9 cellular contexts compared by ENCODE assay signal in the genomic region with DNA sequence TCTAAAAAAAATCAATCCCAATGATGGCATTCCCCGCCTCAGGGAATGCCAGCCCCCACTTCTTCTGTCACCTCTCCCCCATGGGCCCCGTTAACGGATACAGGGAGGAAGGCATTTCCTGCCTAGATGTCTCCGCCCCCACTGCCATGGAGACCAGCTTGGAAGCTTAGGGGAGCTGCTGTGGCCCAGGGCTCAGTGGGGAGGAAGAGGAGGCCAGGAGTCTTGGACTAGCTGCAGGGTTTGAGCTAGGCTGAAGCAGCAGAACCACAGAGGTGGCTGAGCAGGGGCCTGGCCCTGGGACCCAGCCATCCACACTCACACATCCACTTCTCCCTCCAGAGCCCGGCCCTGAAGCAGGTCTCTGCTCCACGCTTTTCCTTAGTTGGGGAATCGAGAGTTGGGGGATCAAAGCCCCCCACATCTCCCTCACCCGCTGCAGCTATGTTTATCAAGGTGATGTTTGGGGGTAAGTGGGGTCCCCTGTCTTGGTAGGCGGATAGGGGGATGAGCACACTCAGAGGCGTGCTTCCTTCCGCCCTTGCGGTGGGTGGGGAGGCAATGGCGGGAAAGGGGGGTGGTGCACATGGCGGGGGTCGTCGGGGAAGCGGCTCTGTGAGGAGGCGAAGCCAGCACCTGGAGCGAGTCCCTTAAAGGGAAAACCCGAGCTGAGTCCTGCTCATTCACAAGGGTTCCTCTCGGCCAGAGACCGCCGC. TPM values are rescaled to one million over a fixed set of nuclear protein-coding genes. Genes with fewer than 3 reads are reported as not detected.
DNase-seq lines count a peak whose midpoint lies in the region; ATAC-seq, FAIRE-seq and TF ChIP-seq lines count a peak whose summit lies in the region.
"Had no signal": no experiment of that assay in that cellular context is flagged by ENCODE, and none has a peak within 500 bp of the region (broad histone marks: within the 10 kb centered on the region; RNA-seq: fewer than 3 reads in every experiment).

A gene with protein sequence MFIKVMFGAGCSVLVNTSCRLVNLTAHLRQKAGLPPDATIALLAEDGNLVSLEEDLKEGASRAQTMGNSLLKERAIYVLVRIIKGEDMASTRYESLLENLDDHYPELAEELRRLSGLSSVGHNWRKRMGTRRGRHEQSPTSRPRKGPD (plus strand): TSS at position 125 of the 713 bp plus-strand sequence. CDS start 317 bp downstream, at position 442.

- no peak for TF ChIP-seq RAD21 in GM12878 (IDR thresholded peaks at IDR 0.05; ENCODE audit: insufficient read depth, low read depth, low read length)

- peak within 1 kb of the TSS; percentile 94 for H3K4me2 ChIP-seq in GM12878 (ENCODE audit: control insufficient read depth, insufficient read depth)

- SMC1A ChIA-PET in GM12878 (lab: Charles Lee; ENCODE audit: uncharacterized antibody, unreplicated experiment): interaction anchor here (0.5 to 2.0 kb wide), 2 partner anchors 9 to 767 kb away, joined by 3 to 8 read pairs; a partner anchor contains a TSS

- no peaks in the 10 kb centered on the region for H3K9me3 Mint-ChIP-seq in CD4-positive, alpha-beta memory T cell
- H3K9me3 Mint-ChIP-seq in IgD-negative memory B cell: no peaks in the 10 kb centered on the region
- H3K9me3 Mint-ChIP-seq in nephron: no peaks in the 10 kb centered on the region

- peak within 1 kb of the TSS; percentile 2 to 82 (median 57) for H3K27ac Mint-ChIP-seq in CD4-positive, alpha-beta memory T cell
- H3K27ac Mint-ChIP-seq in IgD-negative memory B cell (peak within 1 kb of the TSS in 2 of 3 donors; percentile 43 to 71), nephron (peak within 1 kb of the TSS; percentile 33 to 81 (median 70))

- TF ChIP-seq EP300 in GM12878 (IDR thresholded peaks at IDR 0.05; ENCODE audit: borderline replicate concordance in 1 of 2, control insufficient read depth in 1 of 2, low read depth in 2 of 2, low read length in 2 of 2): no peak

- RAD21 ChIA-PET in GM12878 (lab: Charles Lee; ENCODE audit: unreplicated experiment): interaction anchor here (1.4 to 1.5 kb wide), 2 partner anchors 12 to 94 kb away, joined by 3 to 5 read pairs; a partner anchor contains a TSS

- H2AFZ ChIP-seq in GM12878 (ENCODE audit: control insufficient read depth, low read depth, low read length): peak within 1 kb of the TSS; percentile 63

- no peaks in the 10 kb centered on the region for H3K36me3 Mint-ChIP-seq in CD4-positive, alpha-beta memory T cell
- H3K36me3 Mint-ChIP-seq in IgD-negative memory B cell (peaks cover 3% of the 10 kb centered on the region), nephron (ENCODE audit: low read depth) (no peaks in the 10 kb centered on the region)

- peak within 1 kb of the TSS; percentile 61 to 82 (median 69) for H3K4me3 Mint-ChIP-seq in CD4-positive, alpha-beta memory T cell
- H3K4me3 Mint-ChIP-seq in IgD-negative memory B cell (peak within 1 kb of the TSS; percentile 65 to 89 (median 84)), nephron (peak within 1 kb of the TSS; percentile 33 to 73 (median 67))

- ATAC-seq in GM12878 (0 out of 3 replicates have a peak, but pooled peaks have one; percentile 2), HG03565 (IDR thresholded peaks at IDR 0.05; ENCODE audit: unreplicated experiment) (no peak)

- peaks cover 7% of the 10 kb centered on the region for H3K36me3 ChIP-seq in CD4-positive, alpha-beta memory T cell (ENCODE audit: insufficient read depth, low read length)
- H3K36me3 ChIP-seq in GM12878 (ENCODE audit: control insufficient read depth in 2 of 2, insufficient read depth in 2 of 2, low read length in 1 of 2): no peaks in the 10 kb centered on the region; a peak in 1 of 4 replicates

- WGBS in GM12878 (ENCODE audit: insufficient coverage, insufficient replicate concordance, low lambda C conversion rate, missing lambda C conversion rate): 27% methylated on average over 23 of the region's 23 CpGs

- BruUV-seq in GM12878 (replicated peaks; lab: Mats Ljungman, UMichigan): no TSS peak

- no peak for FAIRE-seq in GM12878 (lab: Jason Lieb, UNC)

- peak within 1 kb of the TSS in 1 of 2 donors; percentile 37 for H3K4me3 ChIP-seq in CD4-positive, alpha-beta memory T cell (ENCODE audit: low read length in 2 of 2)
- H3K4me3 ChIP-seq in GM12878: peak within 1 kb of the TSS; percentile 56; the same call in 1 of the 2 replicates

- peak in 1 of 5 donors; percentile 31 for DNase-seq in CD4-positive, alpha-beta memory T cell
- DNase-seq in GM12878 (ENCODE audit: low read depth, low spot score) (no peak), SKM-1 (lab: John Stamatoyannopoulos, UW; ENCODE audit: unreplicated experiment) (no peak), AML-193 (lab: John Stamatoyannopoulos, UW) (no peak), inferior parietal cortex (ENCODE audit: extremely low spot score) (no peak)
- DNase-seq: NCI-H2107 had no signal

- TF ChIP-seq POLR2A in GM12878 (IDR thresholded peaks at IDR 0.05; ENCODE audit: low read depth, low read length): no peak

- in situ Hi-C loops in GM12878 (cut with MboI): no loop called here

- POLR2A ChIA-PET in CD4-positive, alpha-beta memory T cell (lab: Charles Lee; ENCODE audit: partially characterized antibody): interaction anchor here (1.4 to 2.4 kb wide), 2 partner anchors 9 to 11 kb away, joined by 4 to 8 read pairs; a partner anchor contains a TSS
- POLR2A ChIA-PET in GM12878 (lab: Charles Lee): interaction anchor here (0.9 to 1.3 kb wide), 2 partner anchors 8 to 10 kb away, joined by 3 to 5 read pairs; no protein-coding TSS in a partner anchor

- peaks cover 9 to 38% (median 22%) of the 10 kb centered on the region in 4 donors for H3K4me1 Mint-ChIP-seq in CD4-positive, alpha-beta memory T cell
- H3K4me1 Mint-ChIP-seq in IgD-negative memory B cell (peaks cover 11 to 28% (median 25%) of the 10 kb centered on the region in 3 donors), nephron (peaks cover 21% of the 10 kb centered on the region)

- no peaks in the 10 kb centered on the region for H3K27me3 ChIP-seq in CD4-positive, alpha-beta memory T cell (ENCODE audit: insufficient read depth, low read length)
- no peaks in the 10 kb centered on the region for H3K27me3 ChIP-seq in GM12878 (replicated peaks in 1 of 2; ENCODE audit: control insufficient read depth in 2 of 2, insufficient read depth in 2 of 2, low read length in 1 of 2)

- no peaks in the 10 kb centered on the region for H3K27me3 Mint-ChIP-seq in CD4-positive, alpha-beta memory T cell
- H3K27me3 Mint-ChIP-seq in IgD-negative memory B cell: no peaks in the 10 kb centered on the region
- H3K27me3 Mint-ChIP-seq in nephron (ENCODE audit: low read depth): no peaks in the 10 kb centered on the region

- H3K79me2 ChIP-seq in GM12878 (ENCODE audit: control insufficient read depth, insufficient read depth, low read length): peaks cover 23% of the 10 kb centered on the region

- H3K9me3 ChIP-seq in CD4-positive, alpha-beta memory T cell (ENCODE audit: control insufficient read depth in 1 of 2, low read length in 2 of 2): no peaks in the 10 kb centered on the region
- no peaks in the 10 kb centered on the region for H3K9me3 ChIP-seq in GM12878 (replicated peaks; ENCODE audit: control insufficient read depth, insufficient read depth, low read length)

- no peak within 1 kb of the TSS for H3K27ac ChIP-seq in CD4-positive, alpha-beta memory T cell (ENCODE audit: low read depth, low read length)
- H3K27ac ChIP-seq in GM12878 (ENCODE audit: control insufficient read depth, insufficient read depth): peak within 1 kb of the TSS; percentile 32; the same call in 1 of the 2 replicates

- intact Hi-C loops in CD4-positive, alpha-beta memory T cell (cut with micrococcal nuclease): no loop called here
- intact Hi-C loops in GM12878 (cut with micrococcal nuclease; ENCODE audit: unreplicated experiment): no loop called here

- H3K9ac ChIP-seq in GM12878 (ENCODE audit: control insufficient read depth, insufficient read depth, low read length): peak within 1 kb of the TSS; percentile 10

- no peaks in the 10 kb centered on the region; the same call in 1 of the 2 replicates for H4K20me1 ChIP-seq in GM12878 (ENCODE audit: control insufficient read depth, insufficient read depth)

- H3K4me1 ChIP-seq in CD4-positive, alpha-beta memory T cell (ENCODE audit: insufficient read depth, low read length): peaks cover 32% of the 10 kb centered on the region
- peaks cover 25% of the 10 kb centered on the region for H3K4me1 ChIP-seq in GM12878 (ENCODE audit: control insufficient read depth, insufficient read depth, low read length)

- TF ChIP-seq CTCF in GM12878 (IDR thresholded peaks at IDR 0.05 in 2 of 3, conservative IDR thresholded peaks at IDR 0.05 in 1 of 3; ENCODE audit: control insufficient read depth in 2 of 3, extremely low read depth in 1 of 3, insufficient read depth in 1 of 3, low read depth in 3 of 3, low read length in 3 of 3): no peak
- no peak for TF ChIP-seq CTCF in nephron (IDR thresholded peaks at IDR 0.05; ENCODE audit: unreplicated experiment in 3 of 3)

- CTCF ChIA-PET in CD4-positive, alpha-beta memory T cell (lab: Charles Lee; ENCODE audit: partially characterized antibody): interaction anchor here (0.7 kb wide), 1 partner anchor 18 kb away, joined by 3 read pairs; no protein-coding TSS in a partner anchor
- CTCF ChIA-PET in GM12878 (lab: Yijun Ruan, JAX): interaction anchor here (0.7 to 1.1 kb wide), 3 partner anchors 9 to 84 kb away, joined by 3 to 4 read pairs (median 4); a partner anchor contains a TSS

TF ChIP-seq in GM12878, 131 proteins besides CTCF, POLR2A, EP300 and RAD21 (continues in another document):
- peak; percentile 27 for TF ChIP-seq IKZF1 (conservative IDR thresholded peaks at IDR 0.05)
- TF ChIP-seq SMAD1 (IDR thresholded peaks at IDR 0.05; ENCODE audit: low read depth, partially characterized antibody): no peak

RNA-seq across cellular contexts. Expression of the gene that starts here (rescaled TPM):
- total RNA-seq in CD4-positive, alpha-beta memory T cell: 1 to 10 TPM; 1.5 to 1.9 TPM
- polyA plus RNA-seq in CD4-positive, alpha-beta memory T cell: 1 to 10 TPM in 1 of 2 donors, under 1 TPM in 1; 0.34 to 1.2 TPM
- not detected for polyA plus RNA-seq in IgD-negative memory B cell
- total RNA-seq in GM12878 (2013; cell fraction: nucleolus; rRNA removed): 0.54 and 0.71 TPM in 2 replicates
- 0.16 and 0.40 TPM in 2 replicates for total RNA-seq in GM12878 (2014; rRNA removed)
- total RNA-seq in GM12878 (2014; rRNA removed; fragmentation: Illumina TruSeq; extraction: Trizol): not detected in 2 replicates
- total RNA-seq in GM12878 (2021): 0.40 TPM in 1 of 2 replicates, not detected in the other
- polyA plus RNA-seq in GM12878 (2011; ENCODE audit: low read depth): 0.75 TPM
- 0.05 TPM in 1 of 2 replicates, not detected in the other for polyA plus RNA-seq in GM12878 (2011; rRNA removed)
- 0.07 and 0.13 TPM in 2 replicates for polyA plus RNA-seq in GM12878 (2011; cell fraction: cytosol; rRNA removed)
- 0.26 and 0.58 TPM in 2 replicates for polyA plus RNA-seq in GM12878 (2011; cell fraction: nucleus; rRNA removed)
- 1.1 TPM in 2 replicates for polyA plus RNA-seq in GM12878 (2012)
- polyA plus RNA-seq in GM12878 (2014; fragmentation: Illumina TruSeq; extraction: Trizol): 0.11 and 0.12 TPM in 2 replicates
- under 1 TPM in 1 of 2 experiments, not detected in 1; 0.07 TPM for polyA plus RNA-seq in GM12878 (2014; fragmentation: Nextera tagmentation; extraction: Ambion mirVana)
- 0.04 and 0.47 TPM in 2 replicates for polyA plus RNA-seq in GM12878 (2014; rRNA removed)
- polyA plus RNA-seq in GM12878 (2016; fragmentation: Nextera tagmentation; extraction: Ambion mirVana): under 1 TPM; 0.13 to 0.23 TPM
- 0.26 TPM in 1 of 2 replicates, not detected in the other for polyA minus RNA-seq in GM12878 (2011; rRNA and poly(A)+ RNA removed)
- polyA minus RNA-seq in GM12878 (2011; cell fraction: cytosol; rRNA and poly(A)+ RNA removed): not detected in 2 replicates
- polyA minus RNA-seq in GM12878 (2011; cell fraction: nucleus; rRNA and poly(A)+ RNA removed): not detected in 2 replicates
